Comparison of ENCODE assay signal across 8 cellular contexts in genomic region chr19:42242512-42243409, GRCh38. TPM values are rescaled to one million over a fixed set of nuclear protein-coding genes. Genes with fewer than 3 reads are reported as not detected.
DNase-seq lines count a peak whose midpoint lies in the region; ATAC-seq and TF ChIP-seq lines count a peak whose summit lies in the region.

GSK3A (minus strand) TSS chr19:42242602; CDS start chr19:42242465, 137 bp downstream.

- ATAC-seq in GM19025 (IDR thresholded peaks at IDR 0.05; ENCODE audit: low read depth, unreplicated experiment) (peak; percentile 60), HG03342 (IDR thresholded peaks at IDR 0.05; ENCODE audit: unreplicated experiment) (peak; percentile 53)
- ATAC-seq in central memory CD8-positive, alpha-beta T cell (replicated peaks; ENCODE audit: extremely low read depth, poor library complexity, severe bottlenecking): peak; percentile 84

- H3K36me3 ChIP-seq in spleen: peaks cover 0 to 29% (median 7%) of the 10 kb centered on the region in 6 donors

- peak within 1 kb of the TSS; percentile 68 for H3K4me3 ChIP-seq in AG09309 (ENCODE audit: control insufficient read depth, low read depth, low read length)
- H3K4me3 ChIP-seq in spleen: peak within 1 kb of the TSS; percentile 59 to 93 (median 71)

- H3K4me3 Mint-ChIP-seq in central memory CD8-positive, alpha-beta T cell: peak within 1 kb of the TSS; percentile 80

- H3K27ac ChIP-seq in spleen: peak within 1 kb of the TSS; percentile 84 to 97 (median 94)

- peaks cover 21 to 84% (median 59%) of the 10 kb centered on the region in 6 donors for H3K4me1 ChIP-seq in spleen

- intact Hi-C loops in spleen (cut with DNase I; ENCODE audit: low total_unique reads): no loop called here

- peak; percentile 97 for DNase-seq in AG09309 (ENCODE audit: low read depth)
- peak; percentile 97 to 99 for DNase-seq in NCI-H446 (lab: John Stamatoyannopoulos, UW)
- DNase-seq in activated CD4-positive, CD25-positive, alpha-beta regulatory T cell treated with anti-CD3 and anti-CD28 coated beads, Interleukin-2, amount 50 U/mL, for 16 hours (ENCODE audit: low read depth, low spot score): peak; percentile 92
- peak; percentile 88 to 96 for DNase-seq in central memory CD8-positive, alpha-beta T cell (ENCODE audit: low spot score in 2 of 2)
- peak; percentile 98 for DNase-seq in inferior parietal cortex (ENCODE audit: extremely low spot score)
- peak; percentile 99 for DNase-seq in spleen

- no peaks in the 10 kb centered on the region for H3K9me3 ChIP-seq in spleen

- 0 to 1% (median 0%) methylated on average over 17 to 76 of the region's 76 CpGs for WGBS in spleen, 5 donors

- peak within 1 kb of the TSS; percentile 86 for H3K27ac Mint-ChIP-seq in central memory CD8-positive, alpha-beta T cell (ENCODE audit: low read depth)

- TF ChIP-seq CTCF in AG09309 (IDR thresholded peaks at IDR 0.05; ENCODE audit: control insufficient read depth, insufficient read depth, low read depth, low read length, missing control alignments) (no peak), spleen (IDR thresholded peaks at IDR 0.05 in 8 of 11, conservative IDR thresholded peaks at IDR 0.05 in 3 of 11) (peak in 3 of 11 experiments; percentile 5 to 14 (median 14))

- no peaks in the 10 kb centered on the region for H3K27me3 ChIP-seq in spleen (replicated peaks in 1 of 7)

- H3K27me3 Mint-ChIP-seq in central memory CD8-positive, alpha-beta T cell: no peaks in the 10 kb centered on the region

- TF ChIP-seq POLR2A in spleen (IDR thresholded peaks at IDR 0.05): peak in 2 of 3 donors; percentile 64 to 87

- H3K9me3 Mint-ChIP-seq in central memory CD8-positive, alpha-beta T cell: no peaks in the 10 kb centered on the region

- H3K36me3 Mint-ChIP-seq in central memory CD8-positive, alpha-beta T cell (ENCODE audit: insufficient read depth): peaks cover 45% of the 10 kb centered on the region

- H3K4me1 Mint-ChIP-seq in central memory CD8-positive, alpha-beta T cell: peaks cover 37% of the 10 kb centered on the region

RNA-seq across cellular contexts. Expression of gene GSK3A, which starts in this region (rescaled TPM):
- total RNA-seq in spleen: 10 to 100 TPM; 20.8 to 33.1 (median 31.1) TPM
- 10 to 100 TPM; 22.7 to 39.3 (median 26.4) TPM for polyA plus RNA-seq in spleen

Comparison
In these comparisons a context has a peak if more than half of its experiments do, and no peak if none do; other contexts are left out.
1. Peak in every context shown above with its lines: DNase-seq, ATAC-seq, H3K4me3 ChIP-seq and H3K27ac ChIP-seq.